9 cellular contexts compared by ENCODE assay signal in genomic region chr10:119478111-119479047, GRCh38.
A peak's percentile ranks its signal among the peaks of the same experiment; 100 is the strongest.
DNase-seq lines count a peak whose midpoint lies in the region; ATAC-seq and TF ChIP-seq lines count a peak whose summit lies in the region.
"Had no signal": no experiment of that assay in that cellular context is flagged by ENCODE, and none has a peak within 500 bp of the region (broad histone marks: within the 10 kb centered on the region; RNA-seq: fewer than 3 reads in every experiment).

No MANE protein-coding gene starts in this region.

- H3K4me1 ChIP-seq in OCI-LY3 (ENCODE audit: low read length) (peaks cover 27% of the 10 kb centered on the region), neutrophil (ENCODE audit: control insufficient read depth in 1 of 2, insufficient read depth in 1 of 2, low read depth in 1 of 2, low read length in 1 of 2) (peaks cover 26 to 38% of the 10 kb centered on the region in 2 experiments)

- ATAC-seq in HG02763 (IDR thresholded peaks at IDR 0.05; ENCODE audit: unreplicated experiment), result peak; percentile 74

- H3K4me2 ChIP-seq in OCI-LY3 (ENCODE audit: low read length), result peak overlapping the region; percentile 67

- no peaks in the 10 kb centered on the region for H3K36me3 ChIP-seq in OCI-LY3 (replicated peaks; ENCODE audit: low read depth, low read length)
- H3K36me3 ChIP-seq in neutrophil, result no peaks in the 10 kb centered on the region
- H3K36me3 ChIP-seq in WERI-Rb-1, result no peaks in the 10 kb centered on the region

- DNase-seq in NK-92 treated with Interleukin-12 subunit alpha and Interleukin-12 subunit beta, amount 100 ng/mL, for 24 hours (lab: John Stamatoyannopoulos, UW), result peak; percentile 29
- no peak for DNase-seq in NK-92 (lab: John Stamatoyannopoulos, UW; ENCODE audit: unreplicated experiment)
- DNase-seq in effector CD8-positive, alpha-beta T cell (lab: John Stamatoyannopoulos, UW), result no peak
- DNase-seq in C1 segment of cervical spinal cord (lab: John Stamatoyannopoulos, UW), result no peak
- no peak for DNase-seq in WERI-Rb-1

- H3K79me2 ChIP-seq in OCI-LY3 (ENCODE audit: low read length), result no peaks in the 10 kb centered on the region

- H2AFZ ChIP-seq in OCI-LY3 (ENCODE audit: low read depth, low read length), result no peak overlapping the region

- TF ChIP-seq CTCF in OCI-LY3 (IDR thresholded peaks at IDR 0.05; ENCODE audit: low read depth, low read length) (no peak), neutrophil (IDR thresholded peaks at IDR 0.05) (no peak), WERI-Rb-1 (IDR thresholded peaks at IDR 0.05; ENCODE audit: low read depth, low read length) (no peak)

- H3K4me3 ChIP-seq in OCI-LY3 (ENCODE audit: low read length) (peak overlapping the region; percentile 49), neutrophil (ENCODE audit: low read depth in 1 of 2, low read length in 1 of 2) (no peak overlapping the region), WERI-Rb-1 (ENCODE audit: low read depth, low read length) (no peak overlapping the region)

- H3K9me3 ChIP-seq in OCI-LY3 (ENCODE audit: insufficient read depth, low read length), result no peaks in the 10 kb centered on the region
- H3K9me3 ChIP-seq in neutrophil, result peaks cover 6% of the 10 kb centered on the region
- no peaks in the 10 kb centered on the region for H3K9me3 ChIP-seq in WERI-Rb-1 (ENCODE audit: severe bottlenecking)

- peaks cover 16% of the 10 kb centered on the region; the same call in 1 of the 2 replicates for H3K27me3 ChIP-seq in OCI-LY3 (ENCODE audit: low read depth, low read length)
- H3K27me3 ChIP-seq in neutrophil, result no peaks in the 10 kb centered on the region
- H3K27me3 ChIP-seq in WERI-Rb-1 (ENCODE audit: insufficient read depth, low read depth, severe bottlenecking), result no peaks in the 10 kb centered on the region

- H4K20me1 ChIP-seq in OCI-LY3 (ENCODE audit: insufficient read depth, low read length), result no peaks in the 10 kb centered on the region

- no peak overlapping the region for H3K9ac ChIP-seq in OCI-LY3 (ENCODE audit: low read length)

- H3K27ac ChIP-seq in OCI-LY3 (ENCODE audit: low read length) (0 out of 2 replicates have a peak overlapping the region, but pooled peaks have one; percentile 5), neutrophil (peak overlapping the region; percentile 30), WERI-Rb-1 (no peak overlapping the region)
- H3K27ac ChIP-seq: 22Rv1 had no signal
